In genomic region chr6:146944809-146945208, GRCh38 we compare ENCODE assay signal across 21 cellular contexts.
"Had no signal": no experiment of that assay in that cellular context is flagged by ENCODE, and none has a peak within 500 bp of the region (broad histone marks: within the 10 kb centered on the region; RNA-seq: fewer than 3 reads in every experiment).

No MANE protein-coding gene starts in this region.

- H3K36me3 ChIP-seq: neutrophil, stomach, thoracic aorta had no signal

- FAIRE-seq: endothelial cell of umbilical vein, islet of Langerhans, urothelium cell line had no signal

- DNase-seq: effector CD4-positive, alpha-beta T cell; endodermal cell; foreskin keratinocyte; head of caudate nucleus; hippocampal formation; kidney glomerular epithelial cell; mesendoderm; naive thymus-derived CD4-positive, alpha-beta T cell; nephron progenitor cell; psoas muscle; retina; stimulated activated naive CD4-positive, alpha-beta T cell; stomach; substantia nigra had no signal

- H3K4me1 ChIP-seq: foreskin keratinocyte, psoas muscle, stomach had no signal

- H3K4me3 ChIP-seq: coronary artery, psoas muscle, stomach, thoracic aorta had no signal

- H3K27ac ChIP-seq: coronary artery, foreskin keratinocyte, neutrophil, psoas muscle, stomach, thoracic aorta had no signal

- H3K9me3 ChIP-seq: neutrophil, psoas muscle, thoracic aorta had no signal

- ATAC-seq: foreskin keratinocyte; naive thymus-derived CD4-positive, alpha-beta T cell; psoas muscle; sciatic nerve had no signal

- H3K27me3 ChIP-seq: foreskin keratinocyte, neutrophil, stomach had no signal
